ENCODE assay signal across 10 cellular contexts in the genomic region with DNA sequence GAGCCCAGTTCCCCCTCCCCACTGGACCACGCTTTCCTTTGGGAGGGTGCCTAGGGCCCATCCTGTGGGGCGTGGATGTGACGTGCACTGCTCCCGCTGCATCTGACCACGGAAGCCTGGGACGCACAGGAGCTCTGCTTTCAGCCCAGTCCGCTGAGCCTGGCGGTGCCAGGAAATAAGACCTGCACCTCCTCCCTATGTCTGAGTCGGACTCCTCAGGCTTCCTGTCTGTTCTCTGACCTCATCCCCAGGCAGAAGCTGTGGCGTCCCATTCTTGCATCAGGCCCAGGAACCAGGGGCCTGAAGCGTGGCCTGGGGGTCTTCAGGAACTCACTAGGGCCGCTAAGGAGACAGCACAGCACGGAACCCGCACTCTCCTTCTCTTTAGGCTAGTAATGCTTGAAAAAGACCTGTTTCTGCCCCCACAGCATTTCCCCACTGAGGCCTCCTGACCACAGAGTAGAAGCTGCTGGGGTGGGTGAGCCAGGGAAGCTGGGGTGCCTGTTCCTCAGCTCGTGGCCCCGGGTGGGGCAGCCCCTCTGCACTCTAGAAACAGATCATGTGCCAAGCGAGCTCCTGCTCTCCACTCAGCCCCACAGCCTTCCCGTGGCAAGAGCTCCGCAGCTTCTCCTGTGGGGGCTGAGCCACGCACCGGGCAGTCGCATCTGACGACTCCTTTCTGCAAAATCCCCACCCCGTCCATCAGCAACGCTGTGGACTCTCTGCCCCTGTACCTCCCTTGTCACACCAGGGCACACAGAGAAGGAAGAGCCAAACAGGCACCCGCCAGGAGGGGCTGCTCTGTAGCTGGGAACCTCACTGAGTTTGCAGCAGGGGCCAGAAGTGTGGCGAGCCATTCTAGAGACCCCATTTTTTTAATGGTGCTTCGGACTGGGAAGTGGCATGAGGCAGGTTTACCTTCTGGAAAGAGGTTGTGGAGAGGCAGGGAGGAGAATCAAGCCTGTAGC. TPM values are rescaled to one million over a fixed set of nuclear protein-coding genes. Genes with fewer than 3 reads are reported as not detected.
DNase-seq lines count a peak whose midpoint lies in the region; ATAC-seq lines count a peak whose summit lies in the region.
"Had no signal": no experiment of that assay in that cellular context is flagged by ENCODE, and none has a peak within 500 bp of the region (broad histone marks: within the 10 kb centered on the region; RNA-seq: fewer than 3 reads in every experiment).

No MANE protein-coding gene starts in this region.

- DNase-seq in stimulated activated CD4-positive, alpha-beta T cell treated with anti-CD3 and anti-CD28 coated beads, Interleukin-1b, Interleukin-23, amount 100 ng/mL, for 48 hours, result peak; percentile 56
- DNase-seq in stimulated activated CD4-positive, alpha-beta T cell treated with anti-CD3 and anti-CD28 coated beads, Interleukin-12 subunit alpha, Interleukin-12 subunit beta, amount 100 ng/mL, for 4 hours, result no peak
- DNase-seq in activated CD4-positive, alpha-beta memory T cell treated with anti-CD3 and anti-CD28 coated beads for 36 hours, result peak; percentile 30
- DNase-seq in iPS-NIHi11 (ENCODE audit: low spot score), result peak; percentile 16
- DNase-seq in NCI-H524 (lab: John Stamatoyannopoulos, UW), result no peak
- no peak for DNase-seq in sciatic nerve (ENCODE audit: low spot score)
- DNase-seq in NCI-H2029 (lab: John Stamatoyannopoulos, UW), result no peak

- H3K36me3 Mint-ChIP-seq in activated CD4-positive, alpha-beta memory T cell treated with anti-CD3 and anti-CD28 coated beads for 36 hours, result no peaks in the 10 kb centered on the region

- no peak overlapping the region for H3K4me3 Mint-ChIP-seq in activated CD4-positive, alpha-beta memory T cell treated with anti-CD3 and anti-CD28 coated beads for 36 hours
- H3K4me3 Mint-ChIP-seq: dendritic cell treated with granulocyte-macrophage colony-stimulating factor and Interleukin-4, amounts not matched to agents 40 ng/mL and 50 ng/mL, for 4 days had no signal

- CTCF ChIA-PET in activated CD4-positive, alpha-beta memory T cell treated with anti-CD3 and anti-CD28 coated beads for 36 hours (lab: Charles Lee), result no interaction called here

- intact Hi-C loops in activated CD4-positive, alpha-beta memory T cell treated with anti-CD3 and anti-CD28 coated beads for 36 hours (cut with micrococcal nuclease), result no loop called here
- intact Hi-C loops in sciatic nerve (cut with DNase I), result no loop called here

- H3K27me3 Mint-ChIP-seq in activated CD4-positive, alpha-beta memory T cell treated with anti-CD3 and anti-CD28 coated beads for 36 hours, result peaks cover 20% of the 10 kb centered on the region

- no peak overlapping the region for H3K27ac Mint-ChIP-seq in activated CD4-positive, alpha-beta memory T cell treated with anti-CD3 and anti-CD28 coated beads for 36 hours
- H3K27ac Mint-ChIP-seq: dendritic cell treated with granulocyte-macrophage colony-stimulating factor and Interleukin-4, amounts not matched to agents 40 ng/mL and 50 ng/mL, for 4 days had no signal

- ATAC-seq in GM19452 (IDR thresholded peaks at IDR 0.05; ENCODE audit: unreplicated experiment) (no peak), sciatic nerve (no peak)

- POLR2A ChIA-PET in activated CD4-positive, alpha-beta memory T cell treated with anti-CD3 and anti-CD28 coated beads for 36 hours (lab: Charles Lee), result no interaction called here

- no peaks in the 10 kb centered on the region for H3K9me3 Mint-ChIP-seq in activated CD4-positive, alpha-beta memory T cell treated with anti-CD3 and anti-CD28 coated beads for 36 hours
- H3K9me3 Mint-ChIP-seq: dendritic cell treated with granulocyte-macrophage colony-stimulating factor and Interleukin-4, amounts not matched to agents 40 ng/mL and 50 ng/mL, for 4 days had no signal

- peaks cover 8% of the 10 kb centered on the region for H3K4me1 Mint-ChIP-seq in activated CD4-positive, alpha-beta memory T cell treated with anti-CD3 and anti-CD28 coated beads for 36 hours (ENCODE audit: low read depth)

RNA-seq across cellular contexts. Expression of a gene that starts 22.6 kb away (rescaled TPM):
- not detected for total RNA-seq in activated CD4-positive, alpha-beta memory T cell treated with anti-CD3 and anti-CD28 coated beads for 36 hours
- 1.6 TPM for total RNA-seq in sciatic nerve

RNA-seq across cellular contexts. Expression of a gene that starts 27.2 kb away (rescaled TPM):
- not detected for total RNA-seq in activated CD4-positive, alpha-beta memory T cell treated with anti-CD3 and anti-CD28 coated beads for 36 hours
- 0.45 TPM for total RNA-seq in sciatic nerve
- total RNA-seq: SK-MEL-5 had no signal

RNA-seq across cellular contexts. Expression of a gene that starts 54.3 kb away (rescaled TPM):
- not detected for total RNA-seq in activated CD4-positive, alpha-beta memory T cell treated with anti-CD3 and anti-CD28 coated beads for 36 hours
- total RNA-seq in sciatic nerve, result not detected
- total RNA-seq: SK-MEL-5 had no signal

RNA-seq across cellular contexts. Expression of a gene that starts 58.1 kb away (rescaled TPM):
- 1 to 10 TPM; 3.3 to 3.5 TPM for total RNA-seq in activated CD4-positive, alpha-beta memory T cell treated with anti-CD3 and anti-CD28 coated beads for 36 hours
- 0.76 TPM for total RNA-seq in sciatic nerve

Comparison
In these comparisons a context has a peak if more than half of its experiments do, and no peak if none do; other contexts are left out.
1. DNase-seq: peak in stimulated activated CD4-positive, alpha-beta T cell treated with anti-CD3 and anti-CD28 coated beads, Interleukin-1b, Interleukin-23, amount 100 ng/mL, for 48 hours (single experiment), activated CD4-positive, alpha-beta memory T cell treated with anti-CD3 and anti-CD28 coated beads for 36 hours (single experiment) and iPS-NIHi11 (single experiment); none in stimulated activated CD4-positive, alpha-beta T cell treated with anti-CD3 and anti-CD28 coated beads, Interleukin-12 subunit alpha, Interleukin-12 subunit beta, amount 100 ng/mL, for 4 hours (single experiment), NCI-H524 (0 of 2), sciatic nerve (single experiment) and NCI-H2029 (single experiment).